17 cellular contexts compared by ENCODE assay signal in the genomic region with DNA sequence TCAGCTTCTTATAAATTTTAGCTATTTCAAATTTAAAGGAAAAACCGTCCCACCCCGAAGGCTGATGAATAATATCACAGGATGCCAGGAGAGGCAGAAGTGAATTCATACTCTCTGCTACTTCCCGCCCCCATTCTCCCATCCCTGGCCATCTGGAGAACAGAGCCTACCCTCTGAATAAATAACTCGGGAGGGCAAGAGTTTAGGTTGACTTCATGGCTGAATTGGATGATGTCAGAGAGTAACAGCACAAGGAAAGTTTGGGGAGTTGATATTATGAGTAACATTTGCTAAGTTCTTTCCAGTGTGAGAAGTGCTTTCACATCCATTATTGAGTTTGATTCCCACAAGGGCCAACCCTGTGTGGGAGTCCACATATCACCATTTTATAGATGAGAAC.
DNase-seq lines count a peak whose midpoint lies in the region; ATAC-seq, FAIRE-seq and TF ChIP-seq lines count a peak whose summit lies in the region.
"Had no signal": no experiment of that assay in that cellular context is flagged by ENCODE, and none has a peak within 500 bp of the region (broad histone marks: within the 10 kb centered on the region; RNA-seq: fewer than 3 reads in every experiment).

No MANE protein-coding gene starts in this region.

- no peaks in the 10 kb centered on the region for H3K79me2 ChIP-seq in HepG2 (ENCODE audit: insufficient read depth, low read length)
- H3K79me2 ChIP-seq in astrocyte (ENCODE audit: insufficient read depth, low read length) = no peaks in the 10 kb centered on the region
- no peaks in the 10 kb centered on the region for H3K79me2 ChIP-seq in fibroblast of lung (ENCODE audit: control insufficient read depth, insufficient read depth, low read length)

- no peak for TF ChIP-seq RAD21 in HepG2 (CRISPR knock-in tag; IDR thresholded peaks at IDR 0.05)

- H3K4me2 ChIP-seq in HepG2 (ENCODE audit: low read depth, low read length) (no peak overlapping the region), astrocyte (ENCODE audit: low read length) (no peak overlapping the region), fibroblast of lung (ENCODE audit: extremely low read depth, insufficient read depth, low read length) (no peak overlapping the region)

- H3K4me1 Mint-ChIP-seq in astrocyte (ENCODE audit: low read depth, unreplicated experiment) = peaks cover 5% of the 10 kb centered on the region
- H3K4me1 Mint-ChIP-seq: B cell had no signal

- ATAC-seq in HepG2 (no peak), right lobe of liver (no peak), HG03025 (IDR thresholded peaks at IDR 0.05; ENCODE audit: low FRiP score, unreplicated experiment) (no peak)
- ATAC-seq: HCT116 had no signal

- no peak overlapping the region for H3K4me3 ChIP-seq in HepG2 (replicated peaks in 1 of 3; ENCODE audit: insufficient read depth in 1 of 3, low read depth in 2 of 3, low read length in 3 of 3)
- no peak overlapping the region for H3K4me3 ChIP-seq in right lobe of liver
- no peak overlapping the region for H3K4me3 ChIP-seq in astrocyte (ENCODE audit: insufficient read depth, low read depth, low read length)
- H3K4me3 ChIP-seq in fibroblast of lung (replicated peaks in 1 of 4; ENCODE audit: control extremely low read depth in 1 of 4, insufficient read depth in 1 of 4, low read depth in 3 of 4, low read length in 4 of 4) = no peak overlapping the region
- H3K4me3 ChIP-seq in sigmoid colon = no peak overlapping the region

- in situ Hi-C loops in HepG2 (cut with HindIII; ENCODE audit: extremely low pct_ligation_motif_present, low pct_unique_long_range_greater_than_20kb) = no loop called here

- intact Hi-C loops in HepG2 (cut with micrococcal nuclease; ENCODE audit: unreplicated experiment) (no loop called here), right lobe of liver (cut with DNase I) (no loop called here), sigmoid colon (cut with DNase I) (no loop called here)

- POLR2A ChIA-PET in HepG2 (lab: Yijun Ruan, JAX) = no interaction called here

- H3K27ac ChIP-seq in HepG2 (ENCODE audit: extremely low read length, insufficient read depth, low read length) (no peak overlapping the region), right lobe of liver (no peak overlapping the region), astrocyte (ENCODE audit: low read depth, low read length) (no peak overlapping the region), fibroblast of lung (ENCODE audit: insufficient read depth, low read length) (no peak overlapping the region), temporal lobe (ENCODE audit: low read depth, low read length) (peak overlapping the region; percentile 56), sigmoid colon (no peak overlapping the region)

- no peak for TF ChIP-seq CTCF in HepG2 (CRISPR knock-in tag; IDR thresholded peaks at IDR 0.05)
- no peak for TF ChIP-seq CTCF in right lobe of liver (IDR thresholded peaks at IDR 0.05)
- no peak for TF ChIP-seq CTCF in astrocyte (IDR thresholded peaks at IDR 0.05; ENCODE audit: insufficient read depth, low read depth, low read length)
- no peak for TF ChIP-seq CTCF in fibroblast of lung (conservative IDR thresholded peaks at IDR 0.05 in 1 of 2, IDR thresholded peaks at IDR 0.05 in 1 of 2; ENCODE audit: low read depth in 1 of 2, low read length in 2 of 2)
- no peak for TF ChIP-seq CTCF in sigmoid colon (IDR thresholded peaks at IDR 0.05)

- H3K4me3 Mint-ChIP-seq in astrocyte (ENCODE audit: unreplicated experiment) = no peak overlapping the region
- H3K4me3 Mint-ChIP-seq: B cell; CD4-positive, alpha-beta T cell had no signal

- no peaks in the 10 kb centered on the region for H3K9me3 Mint-ChIP-seq in astrocyte (ENCODE audit: unreplicated experiment)
- H3K9me3 Mint-ChIP-seq: CD4-positive, alpha-beta T cell had no signal

- no peak for FAIRE-seq in HepG2 (lab: Jason Lieb, UNC)
- FAIRE-seq in astrocyte (lab: Jason Lieb, UNC) = no peak

- H3K27ac Mint-ChIP-seq in astrocyte (ENCODE audit: unreplicated experiment) = no peak overlapping the region
- H3K27ac Mint-ChIP-seq: B cell; CD4-positive, alpha-beta T cell had no signal

- no peaks in the 10 kb centered on the region for H3K36me3 ChIP-seq in HepG2 (replicated peaks in 1 of 2; ENCODE audit: control insufficient read depth in 1 of 2, insufficient read depth in 2 of 2, low read length in 2 of 2)
- H3K36me3 ChIP-seq in right lobe of liver = no peaks in the 10 kb centered on the region
- no peaks in the 10 kb centered on the region for H3K36me3 ChIP-seq in astrocyte (ENCODE audit: insufficient read depth, low read length)
- H3K36me3 ChIP-seq in fibroblast of lung (ENCODE audit: control insufficient read depth, insufficient read depth, low read length) = no peaks in the 10 kb centered on the region
- no peaks in the 10 kb centered on the region for H3K36me3 ChIP-seq in sigmoid colon

- H3K9ac ChIP-seq in HepG2 (ENCODE audit: insufficient read depth, low read depth, low read length) = no peak overlapping the region
- H3K9ac ChIP-seq in astrocyte (ENCODE audit: low read length) = no peak overlapping the region
- H3K9ac ChIP-seq in fibroblast of lung (ENCODE audit: insufficient read depth, low read length) = no peak overlapping the region

- CTCF ChIA-PET in HepG2 (lab: Yijun Ruan, JAX; ENCODE audit: low intra/inter-chr PET ratio, low total read pairs) = no interaction called here

- BruUV-seq in HepG2 (replicated peaks; lab: Mats Ljungman, UMichigan) = no TSS peak

- no peaks in the 10 kb centered on the region for H3K36me3 Mint-ChIP-seq in astrocyte (ENCODE audit: low read depth, unreplicated experiment)

- H2AFZ ChIP-seq in HepG2 (ENCODE audit: low read length) (no peak overlapping the region), astrocyte (ENCODE audit: low read depth, low read length) (no peak overlapping the region), fibroblast of lung (ENCODE audit: low read length) (no peak overlapping the region)

- no peaks in the 10 kb centered on the region for H3K4me1 ChIP-seq in HepG2 (ENCODE audit: insufficient read depth, low read length)
- no peaks in the 10 kb centered on the region for H3K4me1 ChIP-seq in right lobe of liver
- peaks cover 10% of the 10 kb centered on the region for H3K4me1 ChIP-seq in astrocyte (ENCODE audit: insufficient read depth, low read length)
- no peaks in the 10 kb centered on the region for H3K4me1 ChIP-seq in fibroblast of lung (ENCODE audit: control insufficient read depth, extremely low read depth, insufficient read depth, low read length)
- no peaks in the 10 kb centered on the region for H3K4me1 ChIP-seq in sigmoid colon

- no peaks in the 10 kb centered on the region for H4K20me1 ChIP-seq in HepG2 (ENCODE audit: insufficient read depth, low read length)
- no peaks in the 10 kb centered on the region for H4K20me1 ChIP-seq in astrocyte (ENCODE audit: insufficient read depth, low read length)
- H4K20me1 ChIP-seq in fibroblast of lung (ENCODE audit: control insufficient read depth, extremely low read depth, insufficient read depth, low read length) = no peaks in the 10 kb centered on the region

- no peak for TF ChIP-seq EP300 in HepG2 (IDR thresholded peaks at IDR 0.05; ENCODE audit: low read depth in 2 of 2, low read length in 2 of 2)
- TF ChIP-seq EP300 in HepG2 (CRISPR knock-in tag; IDR thresholded peaks at IDR 0.05; ENCODE audit: borderline replicate concordance) = no peak
- TF ChIP-seq EP300 in sigmoid colon (IDR thresholded peaks at IDR 0.05) = no peak

- H3K27me3 Mint-ChIP-seq in astrocyte (ENCODE audit: low read depth, unreplicated experiment) = peaks cover 2% of the 10 kb centered on the region

- H3K27me3 ChIP-seq in HepG2 (ENCODE audit: control insufficient read depth in 1 of 2, insufficient read depth in 2 of 2, low read length in 2 of 2) = peaks cover 2 to 34% of the 10 kb centered on the region in 2 experiments; a peak in 4 of 5 replicates
- no peaks in the 10 kb centered on the region for H3K27me3 ChIP-seq in right lobe of liver
- no peaks in the 10 kb centered on the region for H3K27me3 ChIP-seq in astrocyte (ENCODE audit: insufficient read depth, low read length)
- no peaks in the 10 kb centered on the region for H3K27me3 ChIP-seq in fibroblast of lung (ENCODE audit: control insufficient read depth, insufficient read depth, low read length)
- H3K27me3 ChIP-seq in sigmoid colon = no peaks in the 10 kb centered on the region

- 4% methylated on average over 4 of the region's 4 CpGs for WGBS in HepG2 (ENCODE audit: low lambda C conversion rate)
- 58% methylated on average over 3 of the region's 4 CpGs for WGBS in right lobe of liver (ENCODE audit: insufficient coverage, low coverage, low lambda C conversion rate, missing lambda C conversion rate)
- WGBS in sigmoid colon, 2 donors = 88% methylated on average over 4 of the region's 4 CpGs

- H3K9me3 ChIP-seq in HepG2 (ENCODE audit: low read length) (no peaks in the 10 kb centered on the region), right lobe of liver (no peaks in the 10 kb centered on the region), astrocyte (ENCODE audit: insufficient read depth, low read depth, low read length) (no peaks in the 10 kb centered on the region), fibroblast of lung (ENCODE audit: control insufficient read depth, insufficient read depth, low read depth, low read length) (no peaks in the 10 kb centered on the region), sigmoid colon (no peaks in the 10 kb centered on the region)

- TF ChIP-seq POLR2A in HepG2 (IDR thresholded peaks at IDR 0.05; ENCODE audit: insufficient read depth in 1 of 2, low read depth in 2 of 2, low read length in 2 of 2) (no peak), right lobe of liver (IDR thresholded peaks at IDR 0.05) (no peak), sigmoid colon (IDR thresholded peaks at IDR 0.05) (no peak)

- no peak for DNase-seq in HepG2 (ENCODE audit: low spot score)
- no peak for DNase-seq in right lobe of liver
- peak; percentile 75 for DNase-seq in astrocyte (ENCODE audit: low read depth)
- peak; percentile 9 to 80 for DNase-seq in fibroblast of lung (ENCODE audit: low read depth in 2 of 2)
- no peak for DNase-seq in NCI-H1092 (lab: John Stamatoyannopoulos, UW)
- DNase-seq in sigmoid colon = no peak
- DNase-seq: 8988T; C1 segment of cervical spinal cord; Calu3; CD4-positive, alpha-beta T cell; DMS153; DMS79 treated with DMSO at 0.1 percent for 48 hours; IMR-90 had no signal

TF ChIP-seq in HepG2, 621 proteins besides CTCF, POLR2A, EP300 and RAD21:
- TF ChIP-seq ATF7 (IDR thresholded peaks at IDR 0.05) = 0 out of 2 replicates have a peak, but pooled peaks have one; percentile 14
- no peak for TF ChIP-seq ATF7 (CRISPR knock-in tag; IDR thresholded peaks at IDR 0.05)
- no peak for TF ChIP-seq SRSF4 (IDR thresholded peaks at IDR 0.05; ENCODE audit: low read depth, low read length, poor library complexity, severe bottlenecking)
TF ChIP-seq in HepG2: peak in this region for 1.

Comparison
In these comparisons a context has a peak if more than half of its experiments do, and no peak if none do; other contexts are left out.
1. DNase-seq: peak in astrocyte (single experiment) and fibroblast of lung (2 of 2); none in HepG2 (single experiment), right lobe of liver (0 of 3), NCI-H1092 (single experiment) and sigmoid colon (single experiment).